ENCODE assay signal across 1 cellular context in the genomic region with DNA sequence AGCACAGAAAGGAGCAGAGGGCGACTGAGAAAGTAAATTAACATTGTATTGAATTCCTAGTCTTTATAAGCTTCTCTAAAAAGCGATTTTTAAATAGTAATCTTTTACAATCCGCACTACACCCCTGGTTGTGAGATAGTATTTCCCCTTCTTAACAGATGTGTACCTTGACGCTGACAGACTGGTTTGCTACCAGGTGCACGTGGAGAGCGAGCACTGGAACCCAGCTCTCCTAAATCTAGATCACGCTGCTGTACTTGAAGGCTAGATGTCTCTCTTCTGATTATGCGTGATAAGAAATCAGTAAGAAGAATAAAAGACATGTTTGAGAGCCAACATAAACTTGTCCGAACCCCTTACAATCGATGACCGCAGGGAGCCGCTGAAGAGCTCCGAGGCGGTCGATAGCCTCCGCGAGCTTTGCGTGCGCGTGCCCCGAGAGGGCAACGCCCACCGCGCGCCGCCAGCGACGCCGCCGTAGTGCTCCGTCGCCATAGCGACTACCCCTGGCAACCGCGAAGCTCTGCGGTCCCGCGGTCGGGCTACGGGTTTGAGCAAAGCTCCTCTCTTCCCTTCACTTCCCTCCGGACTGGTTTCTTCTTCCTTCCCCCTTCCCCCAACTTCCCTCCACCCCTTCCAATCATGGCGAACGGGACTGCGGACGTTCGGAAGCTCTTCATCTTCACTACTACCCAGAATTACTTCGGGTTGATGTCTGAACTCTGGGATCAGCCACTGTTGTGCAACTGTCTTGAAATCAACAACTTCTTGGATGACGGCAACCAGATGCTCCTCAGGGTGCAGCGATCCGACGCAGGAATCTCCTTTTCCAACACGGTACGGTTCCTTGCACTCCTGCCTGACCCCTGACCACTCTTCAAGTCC.
TF ChIP-seq lines count a peak whose summit lies in the region.

A gene with protein sequence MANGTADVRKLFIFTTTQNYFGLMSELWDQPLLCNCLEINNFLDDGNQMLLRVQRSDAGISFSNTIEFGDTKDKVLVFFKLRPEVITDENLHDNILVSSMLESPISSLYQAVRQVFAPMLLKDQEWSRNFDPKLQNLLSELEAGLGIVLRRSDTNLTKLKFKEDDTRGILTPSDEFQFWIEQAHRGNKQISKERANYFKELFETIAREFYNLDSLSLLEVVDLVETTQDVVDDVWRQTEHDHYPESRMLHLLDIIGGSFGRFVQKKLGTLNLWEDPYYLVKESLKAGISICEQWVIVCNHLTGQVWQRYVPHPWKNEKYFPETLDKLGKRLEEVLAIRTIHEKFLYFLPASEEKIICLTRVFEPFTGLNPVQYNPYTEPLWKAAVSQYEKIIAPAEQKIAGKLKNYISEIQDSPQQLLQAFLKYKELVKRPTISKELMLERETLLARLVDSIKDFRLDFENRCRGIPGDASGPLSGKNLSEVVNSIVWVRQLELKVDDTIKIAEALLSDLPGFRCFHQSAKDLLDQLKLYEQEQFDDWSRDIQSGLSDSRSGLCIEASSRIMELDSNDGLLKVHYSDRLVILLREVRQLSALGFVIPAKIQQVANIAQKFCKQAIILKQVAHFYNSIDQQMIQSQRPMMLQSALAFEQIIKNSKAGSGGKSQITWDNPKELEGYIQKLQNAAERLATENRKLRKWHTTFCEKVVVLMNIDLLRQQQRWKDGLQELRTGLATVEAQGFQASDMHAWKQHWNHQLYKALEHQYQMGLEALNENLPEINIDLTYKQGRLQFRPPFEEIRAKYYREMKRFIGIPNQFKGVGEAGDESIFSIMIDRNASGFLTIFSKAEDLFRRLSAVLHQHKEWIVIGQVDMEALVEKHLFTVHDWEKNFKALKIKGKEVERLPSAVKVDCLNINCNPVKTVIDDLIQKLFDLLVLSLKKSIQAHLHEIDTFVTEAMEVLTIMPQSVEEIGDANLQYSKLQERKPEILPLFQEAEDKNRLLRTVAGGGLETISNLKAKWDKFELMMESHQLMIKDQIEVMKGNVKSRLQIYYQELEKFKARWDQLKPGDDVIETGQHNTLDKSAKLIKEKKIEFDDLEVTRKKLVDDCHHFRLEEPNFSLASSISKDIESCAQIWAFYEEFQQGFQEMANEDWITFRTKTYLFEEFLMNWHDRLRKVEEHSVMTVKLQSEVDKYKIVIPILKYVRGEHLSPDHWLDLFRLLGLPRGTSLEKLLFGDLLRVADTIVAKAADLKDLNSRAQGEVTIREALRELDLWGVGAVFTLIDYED (N-terminal part only) (plus strand): TSS at position 494 of the 885 bp plus-strand sequence. CDS start 149 bp downstream, at position 643.

TF ChIP-seq in HepG2, 621 proteins besides CTCF, POLR2A, EP300 and RAD21 (continued from another document and continues in another):
- TF ChIP-seq, protein P1, sequence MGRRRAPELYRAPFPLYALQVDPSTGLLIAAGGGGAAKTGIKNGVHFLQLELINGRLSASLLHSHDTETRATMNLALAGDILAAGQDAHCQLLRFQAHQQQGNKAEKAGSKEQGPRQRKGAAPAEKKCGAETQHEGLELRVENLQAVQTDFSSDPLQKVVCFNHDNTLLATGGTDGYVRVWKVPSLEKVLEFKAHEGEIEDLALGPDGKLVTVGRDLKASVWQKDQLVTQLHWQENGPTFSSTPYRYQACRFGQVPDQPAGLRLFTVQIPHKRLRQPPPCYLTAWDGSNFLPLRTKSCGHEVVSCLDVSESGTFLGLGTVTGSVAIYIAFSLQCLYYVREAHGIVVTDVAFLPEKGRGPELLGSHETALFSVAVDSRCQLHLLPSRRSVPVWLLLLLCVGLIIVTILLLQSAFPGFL (CRISPR knock-in tag; IDR thresholded peaks at IDR 0.05), result no peak
- 0 out of 2 replicates have a peak, but pooled peaks have one; percentile 28 for TF ChIP-seq NR2C2 (CRISPR knock-in tag; IDR thresholded peaks at IDR 0.05; ENCODE audit: borderline replicate concordance)
- no peak for TF ChIP-seq ZNF543 (CRISPR knock-in tag; IDR thresholded peaks at IDR 0.05)
- no peak for TF ChIP-seq TCF7L2 (IDR thresholded peaks at IDR 0.05; ENCODE audit: low read depth, low read length)
- TF ChIP-seq RFX5 (IDR thresholded peaks at IDR 0.05; ENCODE audit: low read depth, low read length), result peak; percentile 58; the same call in 1 of the 2 replicates
- TF ChIP-seq SSRP1 (CRISPR knock-in tag; IDR thresholded peaks at IDR 0.05), result no peak
- TF ChIP-seq HOXA3 (CRISPR knock-in tag; IDR thresholded peaks at IDR 0.05), result peak; percentile 80
- TF ChIP-seq, protein P2, sequence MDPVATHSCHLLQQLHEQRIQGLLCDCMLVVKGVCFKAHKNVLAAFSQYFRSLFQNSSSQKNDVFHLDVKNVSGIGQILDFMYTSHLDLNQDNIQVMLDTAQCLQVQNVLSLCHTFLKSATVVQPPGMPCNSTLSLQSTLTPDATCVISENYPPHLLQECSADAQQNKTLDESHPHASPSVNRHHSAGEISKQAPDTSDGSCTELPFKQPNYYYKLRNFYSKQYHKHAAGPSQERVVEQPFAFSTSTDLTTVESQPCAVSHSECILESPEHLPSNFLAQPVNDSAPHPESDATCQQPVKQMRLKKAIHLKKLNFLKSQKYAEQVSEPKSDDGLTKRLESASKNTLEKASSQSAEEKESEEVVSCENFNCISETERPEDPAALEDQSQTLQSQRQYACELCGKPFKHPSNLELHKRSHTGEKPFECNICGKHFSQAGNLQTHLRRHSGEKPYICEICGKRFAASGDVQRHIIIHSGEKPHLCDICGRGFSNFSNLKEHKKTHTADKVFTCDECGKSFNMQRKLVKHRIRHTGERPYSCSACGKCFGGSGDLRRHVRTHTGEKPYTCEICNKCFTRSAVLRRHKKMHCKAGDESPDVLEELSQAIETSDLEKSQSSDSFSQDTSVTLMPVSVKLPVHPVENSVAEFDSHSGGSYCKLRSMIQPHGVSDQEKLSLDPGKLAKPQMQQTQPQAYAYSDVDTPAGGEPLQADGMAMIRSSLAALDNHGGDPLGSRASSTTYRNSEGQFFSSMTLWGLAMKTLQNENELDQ (CRISPR knock-in tag; IDR thresholded peaks at IDR 0.05; ENCODE audit: borderline replicate concordance), result no peak
- no peak for TF ChIP-seq ZNF160 (CRISPR knock-in tag; IDR thresholded peaks at IDR 0.05)
- TF ChIP-seq, protein P3, sequence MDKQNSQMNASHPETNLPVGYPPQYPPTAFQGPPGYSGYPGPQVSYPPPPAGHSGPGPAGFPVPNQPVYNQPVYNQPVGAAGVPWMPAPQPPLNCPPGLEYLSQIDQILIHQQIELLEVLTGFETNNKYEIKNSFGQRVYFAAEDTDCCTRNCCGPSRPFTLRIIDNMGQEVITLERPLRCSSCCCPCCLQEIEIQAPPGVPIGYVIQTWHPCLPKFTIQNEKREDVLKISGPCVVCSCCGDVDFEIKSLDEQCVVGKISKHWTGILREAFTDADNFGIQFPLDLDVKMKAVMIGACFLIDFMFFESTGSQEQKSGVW (CRISPR knock-in tag; IDR thresholded peaks at IDR 0.05; ENCODE audit: borderline replicate concordance), result no peak
- TF ChIP-seq, protein P4, sequence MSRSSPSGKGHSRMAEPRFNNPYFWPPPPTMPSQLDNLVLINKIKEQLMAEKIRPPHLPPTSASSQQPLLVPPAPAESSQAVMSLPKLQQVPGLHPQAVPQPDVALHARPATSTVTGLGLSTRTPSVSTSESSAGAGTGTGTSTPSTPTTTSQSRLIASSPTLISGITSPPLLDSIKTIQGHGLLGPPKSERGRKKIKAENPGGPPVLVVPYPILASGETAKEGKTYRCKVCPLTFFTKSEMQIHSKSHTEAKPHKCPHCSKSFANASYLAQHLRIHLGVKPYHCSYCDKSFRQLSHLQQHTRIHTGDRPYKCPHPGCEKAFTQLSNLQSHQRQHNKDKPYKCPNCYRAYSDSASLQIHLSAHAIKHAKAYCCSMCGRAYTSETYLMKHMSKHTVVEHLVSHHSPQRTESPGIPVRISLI (CRISPR knock-in tag; IDR thresholded peaks at IDR 0.05; ENCODE audit: borderline replicate concordance), result no peak
- TF ChIP-seq TP53 (CRISPR knock-in tag; conservative IDR thresholded peaks at IDR 0.05), result no peak
- no peak for TF ChIP-seq KDM4B (CRISPR knock-in tag; IDR thresholded peaks at IDR 0.05)
- TF ChIP-seq, protein P5, sequence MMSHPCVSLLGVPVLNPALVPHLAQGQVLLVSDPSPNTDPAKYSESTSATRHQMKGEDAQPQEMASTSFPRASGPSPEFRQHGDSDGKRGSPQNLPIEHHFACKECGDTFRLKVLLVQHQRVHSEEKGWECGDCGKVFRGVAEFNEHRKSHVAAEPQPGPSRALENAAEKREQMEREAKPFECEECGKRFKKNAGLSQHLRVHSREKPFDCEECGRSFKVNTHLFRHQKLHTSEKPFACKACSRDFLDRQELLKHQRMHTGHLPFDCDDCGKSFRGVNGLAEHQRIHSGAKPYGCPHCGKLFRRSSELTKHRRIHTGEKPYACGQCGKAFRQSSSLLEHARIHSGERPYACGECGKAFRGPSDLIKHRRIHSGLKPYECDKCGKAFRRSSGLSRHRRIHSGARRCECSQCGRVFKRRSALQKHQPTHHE (CRISPR knock-in tag; IDR thresholded peaks at IDR 0.05; ENCODE audit: borderline replicate concordance), result 0 out of 2 replicates have a peak, but pooled peaks have one; percentile 69
- no peak for TF ChIP-seq ZBTB42 (CRISPR knock-in tag; IDR thresholded peaks at IDR 0.05)
- no peak for TF ChIP-seq HHEX (CRISPR knock-in tag; IDR thresholded peaks at IDR 0.05)
- TF ChIP-seq, protein P6, sequence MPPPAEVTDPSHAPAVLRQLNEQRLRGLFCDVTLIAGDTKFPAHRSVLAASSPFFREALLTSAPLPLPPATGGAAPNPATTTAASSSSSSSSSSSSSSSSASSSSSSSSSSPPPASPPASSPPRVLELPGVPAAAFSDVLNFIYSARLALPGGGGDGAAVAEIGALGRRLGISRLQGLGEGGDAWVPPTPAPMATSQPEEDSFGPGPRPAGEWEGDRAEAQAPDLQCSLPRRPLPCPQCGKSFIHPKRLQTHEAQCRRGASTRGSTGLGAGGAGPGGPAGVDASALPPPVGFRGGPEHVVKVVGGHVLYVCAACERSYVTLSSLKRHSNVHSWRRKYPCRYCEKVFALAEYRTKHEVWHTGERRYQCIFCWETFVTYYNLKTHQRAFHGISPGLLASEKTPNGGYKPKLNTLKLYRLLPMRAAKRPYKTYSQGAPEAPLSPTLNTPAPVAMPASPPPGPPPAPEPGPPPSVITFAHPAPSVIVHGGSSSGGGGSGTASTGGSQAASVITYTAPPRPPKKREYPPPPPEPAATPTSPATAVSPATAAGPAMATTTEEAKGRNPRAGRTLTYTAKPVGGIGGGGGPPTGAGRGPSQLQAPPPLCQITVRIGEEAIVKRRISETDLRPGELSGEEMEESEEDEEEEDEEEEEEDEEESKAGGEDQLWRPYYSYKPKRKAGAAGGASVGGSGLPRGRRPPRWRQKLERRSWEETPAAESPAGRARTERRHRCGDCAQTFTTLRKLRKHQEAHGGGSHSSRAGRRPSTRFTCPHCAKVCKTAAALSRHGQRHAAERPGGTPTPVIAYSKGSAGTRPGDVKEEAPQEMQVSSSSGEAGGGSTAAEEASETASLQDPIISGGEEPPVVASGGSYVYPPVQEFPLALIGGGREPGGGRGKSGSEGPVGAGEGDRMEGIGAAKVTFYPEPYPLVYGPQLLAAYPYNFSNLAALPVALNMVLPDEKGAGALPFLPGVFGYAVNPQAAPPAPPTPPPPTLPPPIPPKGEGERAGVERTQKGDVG (CRISPR knock-in tag; IDR thresholded peaks at IDR 0.05; ENCODE audit: borderline replicate concordance), result no peak
- no peak for TF ChIP-seq SP5 (CRISPR knock-in tag; IDR thresholded peaks at IDR 0.05; ENCODE audit: borderline replicate concordance, low read depth)
- TF ChIP-seq ZBTB3 (CRISPR knock-in tag; IDR thresholded peaks at IDR 0.05; ENCODE audit: borderline replicate concordance, low read depth), result no peak
- no peak for TF ChIP-seq ZNF761 (CRISPR knock-in tag; conservative IDR thresholded peaks at IDR 0.05)
- no peak for TF ChIP-seq ZNF709 (CRISPR knock-in tag; IDR thresholded peaks at IDR 0.05)
- TF ChIP-seq, protein P7, sequence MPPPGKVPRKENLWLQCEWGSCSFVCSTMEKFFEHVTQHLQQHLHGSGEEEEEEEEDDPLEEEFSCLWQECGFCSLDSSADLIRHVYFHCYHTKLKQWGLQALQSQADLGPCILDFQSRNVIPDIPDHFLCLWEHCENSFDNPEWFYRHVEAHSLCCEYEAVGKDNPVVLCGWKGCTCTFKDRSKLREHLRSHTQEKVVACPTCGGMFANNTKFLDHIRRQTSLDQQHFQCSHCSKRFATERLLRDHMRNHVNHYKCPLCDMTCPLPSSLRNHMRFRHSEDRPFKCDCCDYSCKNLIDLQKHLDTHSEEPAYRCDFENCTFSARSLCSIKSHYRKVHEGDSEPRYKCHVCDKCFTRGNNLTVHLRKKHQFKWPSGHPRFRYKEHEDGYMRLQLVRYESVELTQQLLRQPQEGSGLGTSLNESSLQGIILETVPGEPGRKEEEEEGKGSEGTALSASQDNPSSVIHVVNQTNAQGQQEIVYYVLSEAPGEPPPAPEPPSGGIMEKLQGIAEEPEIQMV (CRISPR knock-in tag; IDR thresholded peaks at IDR 0.05; ENCODE audit: low read depth), result no peak; the same call in 1 of the 2 replicates
- TF ChIP-seq ARNT2 (CRISPR knock-in tag; IDR thresholded peaks at IDR 0.05; ENCODE audit: low read depth), result no peak
- no peak for TF ChIP-seq FOXP1 (IDR thresholded peaks at IDR 0.05)
- no peak for TF ChIP-seq FOXP1 (CRISPR knock-in tag; IDR thresholded peaks at IDR 0.05)
- TF ChIP-seq RCOR2 (CRISPR knock-in tag; IDR thresholded peaks at IDR 0.05), result no peak
- TF ChIP-seq CHCHD3 (CRISPR knock-in tag; IDR thresholded peaks at IDR 0.05), result no peak
- TF ChIP-seq, protein P8, sequence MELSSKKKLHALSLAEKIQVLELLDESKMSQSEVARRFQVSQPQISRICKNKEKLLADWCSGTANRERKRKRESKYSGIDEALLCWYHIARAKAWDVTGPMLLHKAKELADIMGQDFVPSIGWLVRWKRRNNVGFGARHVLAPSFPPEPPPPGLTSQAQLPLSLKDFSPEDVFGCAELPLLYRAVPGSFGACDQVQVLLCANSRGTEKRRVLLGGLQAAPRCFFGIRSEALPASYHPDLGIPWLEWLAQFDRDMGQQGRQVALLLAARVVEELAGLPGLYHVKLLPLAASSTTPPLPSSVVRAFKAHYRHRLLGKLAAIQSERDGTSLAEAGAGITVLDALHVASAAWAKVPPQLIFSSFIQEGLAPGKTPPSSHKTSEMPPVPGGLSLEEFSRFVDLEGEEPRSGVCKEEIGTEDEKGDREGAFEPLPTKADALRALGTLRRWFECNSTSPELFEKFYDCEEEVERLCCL (CRISPR knock-in tag; IDR thresholded peaks at IDR 0.05; ENCODE audit: borderline replicate concordance), result no peak
- TF ChIP-seq NFYC (CRISPR knock-in tag; IDR thresholded peaks at IDR 0.05), result 0 out of 2 replicates have a peak, but pooled peaks have one; percentile 13
- TF ChIP-seq KLF11 (CRISPR knock-in tag; IDR thresholded peaks at IDR 0.05), result peak; percentile 75; the same call in 1 of the 2 replicates
- TF ChIP-seq RFX1 (IDR thresholded peaks at IDR 0.05), result peak; percentile 95
- no peak for TF ChIP-seq SCMH1 (CRISPR knock-in tag; IDR thresholded peaks at IDR 0.05; ENCODE audit: borderline replicate concordance)
- TF ChIP-seq GABPB1 (CRISPR knock-in tag; IDR thresholded peaks at IDR 0.05), result peak; percentile 78
- TF ChIP-seq ZNF256 (CRISPR knock-in tag; conservative IDR thresholded peaks at IDR 0.05), result no peak
- TF ChIP-seq, protein P9, sequence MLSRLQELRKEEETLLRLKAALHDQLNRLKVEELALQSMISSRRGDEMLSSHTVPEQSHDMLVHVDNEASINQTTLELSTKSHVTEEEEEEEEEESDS (CRISPR knock-in tag; IDR thresholded peaks at IDR 0.05; ENCODE audit: borderline replicate concordance), result no peak
- TF ChIP-seq SNAPC2 (CRISPR knock-in tag; IDR thresholded peaks at IDR 0.05), result no peak
- no peak for TF ChIP-seq PITX1 (CRISPR knock-in tag; IDR thresholded peaks at IDR 0.05)
- TF ChIP-seq PHF20 (CRISPR knock-in tag; IDR thresholded peaks at IDR 0.05), result 0 out of 2 replicates have a peak, but pooled peaks have one; percentile 45
- TF ChIP-seq ZFP82 (CRISPR knock-in tag; IDR thresholded peaks at IDR 0.05; ENCODE audit: borderline replicate concordance), result no peak
- TF ChIP-seq ZNF143 (CRISPR knock-in tag; IDR thresholded peaks at IDR 0.05), result no peak
- TF ChIP-seq SALL1 (CRISPR knock-in tag; IDR thresholded peaks at IDR 0.05), result peak; percentile 81
